In the genomic region with DNA sequence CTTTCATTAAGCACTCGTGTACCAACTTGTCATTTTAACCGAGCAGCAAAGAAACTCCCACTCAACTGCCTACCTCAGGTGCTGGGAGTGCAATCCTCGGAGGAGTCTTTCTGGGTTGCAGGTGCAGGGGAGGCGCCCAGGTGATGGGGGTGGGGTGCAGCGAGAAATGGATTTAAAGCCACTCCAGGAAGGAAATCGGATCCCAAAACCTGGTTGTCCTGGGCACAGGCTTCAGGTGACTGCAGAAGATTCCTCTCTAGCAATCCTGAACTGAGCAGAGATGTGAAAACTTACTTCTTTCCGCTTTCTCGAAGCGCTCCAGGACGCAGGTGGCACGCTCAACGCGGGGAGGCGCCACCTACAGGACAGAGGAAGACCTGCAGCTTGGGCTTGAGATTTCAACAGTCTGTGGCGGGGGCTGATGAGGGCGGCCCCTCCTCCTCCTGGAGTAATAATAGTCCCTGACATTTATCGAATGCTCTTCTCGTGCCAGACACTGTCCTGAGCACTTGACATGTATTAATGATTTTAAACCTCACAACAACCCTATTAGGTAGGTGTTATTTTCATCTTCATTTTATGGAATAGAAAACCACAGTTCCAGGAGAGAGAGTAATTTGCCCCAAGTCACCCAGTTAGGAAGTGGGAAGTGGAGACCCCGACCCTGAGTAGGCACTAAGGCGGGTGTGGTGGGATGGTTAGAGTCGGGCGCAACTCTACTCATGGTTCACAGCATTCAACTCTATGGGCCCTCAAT, we compare ENCODE assay signal across 8 cellular contexts. TPM values are rescaled to one million over a fixed set of nuclear protein-coding genes. Genes with fewer than 3 reads are reported as not detected.
DNase-seq lines count a peak whose midpoint lies in the region; ATAC-seq and TF ChIP-seq lines count a peak whose summit lies in the region.

No MANE protein-coding gene starts in this region.

- DNase-seq in AG08396 (ENCODE audit: low spot score) (peak; percentile 69), MV-4-11 (lab: John Stamatoyannopoulos, UW) (peak; percentile 32), T-cell (peak; percentile 56 to 81 (median 72)), hepatocyte (ENCODE audit: low spot score) (peak; percentile 82)
- peak; percentile 44 for DNase-seq in activated naive CD8-positive, alpha-beta T cell treated with anti-CD3 and anti-CD28 coated beads, Interleukin-2, amount 50 U/mL, for 16 hours (ENCODE audit: low read depth, low spot score)

- H3K36me3 ChIP-seq in hepatocyte (replicated peaks; ENCODE audit: insufficient read depth, low read depth) (no peaks in the 10 kb centered on the region), skeletal muscle satellite cell (ENCODE audit: insufficient read depth, low read length) (no peaks in the 10 kb centered on the region)

- H3K9me2 ChIP-seq in hepatocyte (replicated peaks; ENCODE audit: insufficient read depth) = no peaks in the 10 kb centered on the region

- H3K27me3 ChIP-seq in hepatocyte (peaks cover 12% of the 10 kb centered on the region), skeletal muscle satellite cell (ENCODE audit: control insufficient read depth, insufficient read depth, low read length) (peaks cover 17% of the 10 kb centered on the region)

- H3K36me3 Mint-ChIP-seq in T-cell = no peaks in the 10 kb centered on the region

- H3K4me1 ChIP-seq in hepatocyte (ENCODE audit: insufficient read depth) = no peaks in the 10 kb centered on the region
- no peaks in the 10 kb centered on the region for H3K4me1 ChIP-seq in skeletal muscle satellite cell (ENCODE audit: control insufficient read depth, insufficient read depth, low read length)

- peak; percentile 66 for ATAC-seq in GM18868 (IDR thresholded peaks at IDR 0.05; ENCODE audit: unreplicated experiment)
- ATAC-seq in T-cell (replicated peaks in 1 of 4) = peak; percentile 67 to 79 (median 72)
- ATAC-seq in HG02973 (IDR thresholded peaks at IDR 0.05; ENCODE audit: unreplicated experiment) = no peak

- peak; percentile 94 for TF ChIP-seq CTCF in hepatocyte (IDR thresholded peaks at IDR 0.05; ENCODE audit: poor library complexity)

- H3K4me3 ChIP-seq in hepatocyte (no peak overlapping the region), skeletal muscle satellite cell (ENCODE audit: low read length) (no peak overlapping the region)

- H3K27ac ChIP-seq in hepatocyte = peak overlapping the region; percentile 31

- POLR2A ChIA-PET in T-cell (lab: Charles Lee) = no interaction called here

- H3K27me3 Mint-ChIP-seq in T-cell = no peaks in the 10 kb centered on the region

- peak overlapping the region in 1 of 2 donors; percentile 28 for H3K27ac Mint-ChIP-seq in T-cell

- H3K9me3 ChIP-seq in hepatocyte (ENCODE audit: low read depth) (no peaks in the 10 kb centered on the region), skeletal muscle satellite cell (replicated peaks; ENCODE audit: low read length) (peaks cover 4% of the 10 kb centered on the region)

- 15% methylated on average over 22 of the region's 22 CpGs for WGBS in hepatocyte (ENCODE audit: low lambda C conversion rate, missing lambda C conversion rate)

- H4K20me1 ChIP-seq in hepatocyte (ENCODE audit: insufficient read depth, poor library complexity, severe bottlenecking) = no peaks in the 10 kb centered on the region

- H2AFZ ChIP-seq in hepatocyte = no peak overlapping the region

- no peaks in the 10 kb centered on the region for H3K9me3 Mint-ChIP-seq in T-cell

- H3K4me3 Mint-ChIP-seq in T-cell = peak overlapping the region; percentile 51 to 61 (median 57)

- H3K79me2 ChIP-seq in hepatocyte = no peaks in the 10 kb centered on the region

- no peak overlapping the region for H3K9ac ChIP-seq in skeletal muscle satellite cell (ENCODE audit: low read depth, low read length)

- H3K4me1 Mint-ChIP-seq in T-cell = peaks cover 50 to 56% (median 55%) of the 10 kb centered on the region in 3 donors

- CTCF ChIA-PET in T-cell (lab: Charles Lee) = interaction anchor here (0.6 to 2.1 kb wide), 11 partner anchors 29 to 121 kb away, joined by 3 to 21 read pairs (median 4); no protein-coding TSS in a partner anchor

- peak overlapping the region; percentile 71 for H3K4me2 ChIP-seq in hepatocyte
- peak overlapping the region; percentile 42 for H3K4me2 ChIP-seq in skeletal muscle satellite cell (ENCODE audit: low read length)

RNA-seq across cellular contexts. Expression of gene SKAP1, which starts 27.2 kb away (rescaled TPM):
- total RNA-seq in T-cell (100 to 1,000 TPM in 2 of 5 donors, 10 to 100 TPM in 3; 71.5 to 142 (median 80.4) TPM), hepatocyte (1.8 and 3.0 TPM in 2 replicates)
- 1.4 and 4.1 TPM in 2 replicates for polyA plus RNA-seq in hepatocyte
- total RNA-seq in skeletal muscle satellite cell (2012; rRNA removed) = not detected in 2 replicates

Comparison
In these comparisons a context has a peak if more than half of its experiments do, and no peak if none do; other contexts are left out.
1. DNase-seq: peak in every context shown above with its lines; median percentile 82 in hepatocyte; 72 in T-cell; 69 in AG08396; 44 in activated naive CD8-positive, alpha-beta T cell treated with anti-CD3 and anti-CD28 coated beads, Interleukin-2, amount 50 U/mL, for 16 hours; 32 in MV-4-11.
2. RNA of gene SKAP1, which starts 27.2 kb away (total RNA-seq): 71.5 to 142 TPM in T-cell; 1.8 to 3.0 TPM in hepatocyte; every median in the first group is over 10 times any median in the second.